ENCODE assay signal across 14 cellular contexts in the genomic region with DNA sequence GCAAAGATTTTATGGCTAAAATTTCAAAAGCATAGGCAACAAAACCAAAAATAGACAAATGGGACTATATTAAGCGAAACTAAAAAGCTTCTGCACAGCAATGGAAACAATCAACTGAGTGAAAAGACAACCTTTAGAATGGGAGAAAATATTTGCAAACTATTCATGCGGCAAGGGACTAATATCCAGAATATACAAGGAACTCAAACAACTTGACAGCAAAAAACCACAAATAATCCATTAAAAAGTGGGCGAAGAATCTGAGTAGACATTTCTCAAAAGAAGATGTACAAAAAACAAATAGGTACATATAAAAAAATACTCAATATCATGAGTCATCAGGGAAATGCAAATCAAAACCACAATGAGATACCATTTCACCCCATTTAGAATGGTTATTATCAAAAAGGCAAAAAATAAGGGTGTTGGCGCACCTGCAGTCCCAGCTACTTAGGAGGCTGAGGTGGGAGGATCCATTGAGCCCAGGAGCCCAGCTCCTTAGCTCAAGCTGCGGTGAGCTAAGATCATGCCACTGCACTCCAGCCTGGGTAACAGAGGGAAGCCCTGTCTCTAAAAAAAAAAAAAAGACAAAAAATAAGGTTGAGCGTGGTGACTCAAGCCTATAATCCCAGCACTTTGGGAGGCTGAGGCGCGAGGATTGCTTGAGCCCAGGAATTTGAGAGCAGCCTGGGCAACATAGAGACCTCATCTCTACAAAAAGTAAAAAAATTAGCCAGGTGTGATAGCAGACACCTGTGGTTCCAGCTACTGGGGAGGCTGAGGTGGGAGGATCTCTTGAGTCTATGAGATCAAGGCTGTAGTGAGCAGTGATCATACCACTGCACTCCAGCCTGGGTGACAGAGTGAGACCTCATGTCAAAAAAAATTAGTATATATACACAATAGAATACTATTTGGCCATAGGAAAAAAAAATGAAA. TPM values are rescaled to one million over a fixed set of nuclear protein-coding genes. Genes with fewer than 3 reads are reported as not detected.
DNase-seq lines count a peak whose midpoint lies in the region; ATAC-seq and TF ChIP-seq lines count a peak whose summit lies in the region.
"Had no signal": no experiment of that assay in that cellular context is flagged by ENCODE, and none has a peak within 500 bp of the region (broad histone marks: within the 10 kb centered on the region; RNA-seq: fewer than 3 reads in every experiment).

No MANE protein-coding gene starts in this region.

- H3K4me3 Mint-ChIP-seq in natural killer cell treated with Interleukin-12 subunit alpha and Interleukin-12 subunit beta and Interleukin-15 and Interleukin-18, amount 100 ng/mL, for 72 hours: no peak overlapping the region
- H3K4me3 Mint-ChIP-seq in natural killer cell: no peak overlapping the region
- peak overlapping the region; percentile 46 to 52 for H3K4me3 Mint-ChIP-seq in stimulated activated naive CD8-positive, alpha-beta T cell treated with anti-CD3 and anti-CD28 coated beads, Interleukin-15, amount 100 ng/mL, for 72 hours

- H4K20me1 ChIP-seq in Karpas-422 (ENCODE audit: insufficient read depth, low read depth, low read length): peaks cover 4% of the 10 kb centered on the region
- no peaks in the 10 kb centered on the region for H4K20me1 ChIP-seq in mammary epithelial cell (ENCODE audit: insufficient read depth, low read length)

- ATAC-seq in natural killer cell treated with Interleukin-12 subunit alpha and Interleukin-12 subunit beta and Interleukin-15 and Interleukin-18, amount 100 ng/mL, for 72 hours: no peak
- no peak for ATAC-seq in natural killer cell
- no peak for ATAC-seq in activated naive CD4-positive, alpha-beta T cell treated with anti-CD3 and anti-CD28 coated beads, Interleukin-2, amount 50 U/mL, for 72 hours
- no peak for ATAC-seq in stimulated activated naive CD8-positive, alpha-beta T cell treated with anti-CD3 and anti-CD28 coated beads, Interleukin-15, amount 100 ng/mL, for 72 hours

- peaks cover 23 to 25% of the 10 kb centered on the region in 2 donors for H3K4me1 Mint-ChIP-seq in natural killer cell treated with Interleukin-12 subunit alpha and Interleukin-12 subunit beta and Interleukin-15 and Interleukin-18, amount 100 ng/mL, for 72 hours (ENCODE audit: low read depth in 2 of 2)
- H3K4me1 Mint-ChIP-seq in natural killer cell: peaks cover 15 to 22% of the 10 kb centered on the region in 2 donors
- H3K4me1 Mint-ChIP-seq in stimulated activated naive CD8-positive, alpha-beta T cell treated with anti-CD3 and anti-CD28 coated beads, Interleukin-15, amount 100 ng/mL, for 72 hours: peaks cover 37% of the 10 kb centered on the region

- H3K36me3 ChIP-seq in Karpas-422 (ENCODE audit: insufficient read depth, low read length) (no peaks in the 10 kb centered on the region), mammary epithelial cell (ENCODE audit: insufficient read depth, low read length) (no peaks in the 10 kb centered on the region)
- H3K36me3 ChIP-seq: brain microvascular endothelial cell, tibial nerve had no signal

- peaks cover 73% of the 10 kb centered on the region for H3K4me1 ChIP-seq in Karpas-422 (ENCODE audit: low read length)
- peaks cover 7% of the 10 kb centered on the region for H3K4me1 ChIP-seq in mammary epithelial cell (ENCODE audit: insufficient read depth, low read length)

- BruUV-seq in mammary epithelial cell (replicated peaks; lab: Mats Ljungman, UMichigan): no TSS peak

- H3K27ac Mint-ChIP-seq in natural killer cell treated with Interleukin-12 subunit alpha and Interleukin-12 subunit beta and Interleukin-15 and Interleukin-18, amount 100 ng/mL, for 72 hours: peak overlapping the region; percentile 31 to 50
- H3K27ac Mint-ChIP-seq in natural killer cell: no peak overlapping the region
- peak overlapping the region; percentile 31 to 81 for H3K27ac Mint-ChIP-seq in activated naive CD4-positive, alpha-beta T cell treated with anti-CD3 and anti-CD28 coated beads, Interleukin-2, amount 50 U/mL, for 72 hours
- H3K27ac Mint-ChIP-seq in stimulated activated naive CD8-positive, alpha-beta T cell treated with anti-CD3 and anti-CD28 coated beads, Interleukin-15, amount 100 ng/mL, for 72 hours: no peak overlapping the region

- peak overlapping the region; percentile 61 for H3K9ac ChIP-seq in Karpas-422 (ENCODE audit: low read length)
- H3K9ac ChIP-seq in mammary epithelial cell (ENCODE audit: insufficient read depth, low read length): no peak overlapping the region

- H2AFZ ChIP-seq in Karpas-422 (ENCODE audit: low read length) (no peak overlapping the region), mammary epithelial cell (ENCODE audit: low read depth, low read length) (no peak overlapping the region)

- H3K27me3 Mint-ChIP-seq in natural killer cell treated with Interleukin-12 subunit alpha and Interleukin-12 subunit beta and Interleukin-15 and Interleukin-18, amount 100 ng/mL, for 72 hours: no peaks in the 10 kb centered on the region
- no peaks in the 10 kb centered on the region for H3K27me3 Mint-ChIP-seq in natural killer cell (ENCODE audit: low read depth in 2 of 2)
- no peaks in the 10 kb centered on the region for H3K27me3 Mint-ChIP-seq in stimulated activated naive CD8-positive, alpha-beta T cell treated with anti-CD3 and anti-CD28 coated beads, Interleukin-15, amount 100 ng/mL, for 72 hours

- H3K27me3 ChIP-seq in Karpas-422 (ENCODE audit: low read length) (no peaks in the 10 kb centered on the region), mammary epithelial cell (ENCODE audit: insufficient read depth, low read length) (no peaks in the 10 kb centered on the region)
- H3K27me3 ChIP-seq: brain microvascular endothelial cell, tibial nerve had no signal

- 91% methylated on average over 7 of the region's 8 CpGs for WGBS in mammary epithelial cell (ENCODE audit: low coverage, missing lambda C conversion rate)

- dilution Hi-C loops in mammary epithelial cell (cut with HindIII; ENCODE audit: low sequenced_read_pairs): loop anchor here (5.0 kb wide), 2 partner anchors 36 to 76 kb away; no protein-coding TSS in a partner anchor

- H3K9me3 ChIP-seq in Karpas-422 (ENCODE audit: low read length) (no peaks in the 10 kb centered on the region), mammary epithelial cell (replicated peaks; ENCODE audit: insufficient read depth, low read length) (no peaks in the 10 kb centered on the region)
- H3K9me3 ChIP-seq: tibial nerve had no signal

- no peaks in the 10 kb centered on the region for H3K9me2 ChIP-seq in Karpas-422 (replicated peaks; ENCODE audit: insufficient read depth, low read length)

- TF ChIP-seq CTCF in natural killer cell (IDR thresholded peaks at IDR 0.05) (no peak), mammary epithelial cell (conservative IDR thresholded peaks at IDR 0.05 in 1 of 2, IDR thresholded peaks at IDR 0.05 in 1 of 2; ENCODE audit: extremely low read depth in 1 of 2, insufficient read depth in 1 of 2, low read depth in 1 of 2, low read length in 2 of 2) (no peak)

- CTCF ChIA-PET in mammary epithelial cell (lab: Charles Lee; ENCODE audit: low non-redundant PET): no interaction called here

- intact Hi-C loops in natural killer cell (cut with micrococcal nuclease) (no loop called here), mammary epithelial cell (cut with micrococcal nuclease) (no loop called here)

- H3K4me3 ChIP-seq in Karpas-422 (ENCODE audit: low read length) (peak overlapping the region; percentile 50), mammary epithelial cell (replicated peaks in 1 of 3; ENCODE audit: insufficient read depth in 1 of 3, low read depth in 2 of 3, low read length in 3 of 3) (no peak overlapping the region)
- H3K4me3 ChIP-seq: SK-N-MC, tibial nerve had no signal

- H3K9me3 Mint-ChIP-seq in natural killer cell treated with Interleukin-12 subunit alpha and Interleukin-12 subunit beta and Interleukin-15 and Interleukin-18, amount 100 ng/mL, for 72 hours: no peaks in the 10 kb centered on the region
- H3K9me3 Mint-ChIP-seq in natural killer cell: no peaks in the 10 kb centered on the region
- H3K9me3 Mint-ChIP-seq in activated naive CD4-positive, alpha-beta T cell treated with anti-CD3 and anti-CD28 coated beads, Interleukin-2, amount 50 U/mL, for 72 hours: no peaks in the 10 kb centered on the region
- H3K9me3 Mint-ChIP-seq in stimulated activated naive CD8-positive, alpha-beta T cell treated with anti-CD3 and anti-CD28 coated beads, Interleukin-15, amount 100 ng/mL, for 72 hours: no peaks in the 10 kb centered on the region

- no peaks in the 10 kb centered on the region for H3K36me3 Mint-ChIP-seq in natural killer cell treated with Interleukin-12 subunit alpha and Interleukin-12 subunit beta and Interleukin-15 and Interleukin-18, amount 100 ng/mL, for 72 hours
- no peaks in the 10 kb centered on the region for H3K36me3 Mint-ChIP-seq in natural killer cell
- peaks cover 8% of the 10 kb centered on the region in 2 donors for H3K36me3 Mint-ChIP-seq in activated naive CD4-positive, alpha-beta T cell treated with anti-CD3 and anti-CD28 coated beads, Interleukin-2, amount 50 U/mL, for 72 hours

- in situ Hi-C loops in mammary epithelial cell (cut with MboI; ENCODE audit: low sequenced_read_pairs in 2 of 2): no loop called here

- no peak for DNase-seq in natural killer cell treated with Interleukin-12 subunit alpha and Interleukin-12 subunit beta and Interleukin-15 and Interleukin-18, amount 100 ng/mL, for 72 hours (ENCODE audit: low spot score)
- DNase-seq in natural killer cell: no peak
- DNase-seq in Karpas-422: peak; percentile 95
- DNase-seq in activated naive CD4-positive, alpha-beta T cell treated with anti-CD3 and anti-CD28 coated beads, Interleukin-2, amount 50 U/mL, for 72 hours (ENCODE audit: low spot score in 2 of 2): no peak
- DNase-seq in stimulated activated naive CD8-positive, alpha-beta T cell treated with anti-CD3 and anti-CD28 coated beads, Interleukin-15, amount 100 ng/mL, for 72 hours: no peak
- DNase-seq in mammary epithelial cell: no peak
- no peak for DNase-seq in DMS79 treated with DMSO at 0.1 percent for 48 hours (lab: John Stamatoyannopoulos, UW)
- DNase-seq in stimulated activated CD4-positive, alpha-beta T cell treated with anti-CD3 and anti-CD28 coated beads, Interleukin-2, amount 100 ng/mL, for 48 hours: no peak
- DNase-seq: AML-193, brain microvascular endothelial cell, mesendoderm, NCI-H1105 treated with DMSO at 0.1 percent for 48 hours had no signal

- peaks cover 5% of the 10 kb centered on the region for H3K79me2 ChIP-seq in Karpas-422 (ENCODE audit: low read length)
- H3K79me2 ChIP-seq in mammary epithelial cell (ENCODE audit: insufficient read depth, low read length): peaks cover 5% of the 10 kb centered on the region

- H3K27ac ChIP-seq in Karpas-422 (ENCODE audit: low read length): peak overlapping the region; percentile 98
- H3K27ac ChIP-seq in mammary epithelial cell (ENCODE audit: insufficient read depth, low read depth, low read length): no peak overlapping the region
- H3K27ac ChIP-seq: brain microvascular endothelial cell, SK-N-MC, tibial nerve had no signal

- peak overlapping the region; percentile 73 for H3K4me2 ChIP-seq in Karpas-422 (ENCODE audit: low read depth, low read length, poor library complexity, severe bottlenecking)
- no peak overlapping the region for H3K4me2 ChIP-seq in mammary epithelial cell (ENCODE audit: insufficient read depth, low read depth, low read length)

RNA-seq across cellular contexts. Expression of a gene that starts 4.2 kb away (rescaled TPM):
- total RNA-seq in natural killer cell treated with Interleukin-12 subunit alpha and Interleukin-12 subunit beta and Interleukin-15 and Interleukin-18, amount 100 ng/mL, for 72 hours: 10 to 100 TPM; 59.2 to 68.4 TPM
- 100 to 1,000 TPM in 1 of 3 donors, 10 to 100 TPM in 2; 66.2 to 104 (median 97.5) TPM for total RNA-seq in natural killer cell
- 42.5 and 78.8 TPM in 2 replicates for total RNA-seq in Karpas-422 (2014; rRNA removed; shearing (Covaris generic); ENCODE audit: low replicate concordance)
- total RNA-seq in activated naive CD4-positive, alpha-beta T cell treated with anti-CD3 and anti-CD28 coated beads, Interleukin-2, amount 50 U/mL, for 72 hours: 100 to 1,000 TPM in 1 of 2 donors, 10 to 100 TPM in 1; 79.2 to 130 TPM
- 10 to 100 TPM; 73.2 to 75.6 TPM for total RNA-seq in mammary epithelial cell
- 66.2 TPM for polyA plus RNA-seq in mammary epithelial cell
- 107 TPM for polyA minus RNA-seq in mammary epithelial cell

RNA-seq across cellular contexts. Expression of a gene that starts 17.0 kb away (rescaled TPM):
- total RNA-seq in natural killer cell treated with Interleukin-12 subunit alpha and Interleukin-12 subunit beta and Interleukin-15 and Interleukin-18, amount 100 ng/mL, for 72 hours: 100 to 1,000 TPM; 465 to 518 TPM
- 100 to 1,000 TPM; 371 to 470 (median 429) TPM for total RNA-seq in natural killer cell
- 62.4 and 130 TPM in 2 replicates for total RNA-seq in Karpas-422 (2014; rRNA removed; shearing (Covaris generic); ENCODE audit: low replicate concordance)
- total RNA-seq in activated naive CD4-positive, alpha-beta T cell treated with anti-CD3 and anti-CD28 coated beads, Interleukin-2, amount 50 U/mL, for 72 hours: 100 to 1,000 TPM; 361 to 532 TPM
- total RNA-seq in mammary epithelial cell: under 1 TPM in 1 of 2 donors, not detected in 1; 0.17 TPM
- 0.02 TPM for polyA plus RNA-seq in mammary epithelial cell
- polyA minus RNA-seq in mammary epithelial cell: not detected

Comparison
In these comparisons a context has a peak if more than half of its experiments do, and no peak if none do; other contexts are left out.
1. H3K27ac Mint-ChIP-seq: peak in natural killer cell treated with Interleukin-12 subunit alpha and Interleukin-12 subunit beta and Interleukin-15 and Interleukin-18, amount 100 ng/mL, for 72 hours (2 of 2) and activated naive CD4-positive, alpha-beta T cell treated with anti-CD3 and anti-CD28 coated beads, Interleukin-2, amount 50 U/mL, for 72 hours (2 of 2); none in natural killer cell (0 of 2) and stimulated activated naive CD8-positive, alpha-beta T cell treated with anti-CD3 and anti-CD28 coated beads, Interleukin-15, amount 100 ng/mL, for 72 hours (0 of 2).
2. H3K4me3 Mint-ChIP-seq: peak in stimulated activated naive CD8-positive, alpha-beta T cell treated with anti-CD3 and anti-CD28 coated beads, Interleukin-15, amount 100 ng/mL, for 72 hours (2 of 2); none in natural killer cell treated with Interleukin-12 subunit alpha and Interleukin-12 subunit beta and Interleukin-15 and Interleukin-18, amount 100 ng/mL, for 72 hours (single experiment) and natural killer cell (single experiment).
3. RNA of a gene that starts 17.0 kb away (total RNA-seq): 361 to 532 TPM in activated naive CD4-positive, alpha-beta T cell treated with anti-CD3 and anti-CD28 coated beads, Interleukin-2, amount 50 U/mL, for 72 hours, 465 to 518 TPM in natural killer cell treated with Interleukin-12 subunit alpha and Interleukin-12 subunit beta and Interleukin-15 and Interleukin-18, amount 100 ng/mL, for 72 hours, 371 to 470 TPM in natural killer cell and 62.4 to 130 TPM in Karpas-422; 0.17 TPM in mammary epithelial cell; every median in the first group is over 10 times any median in the second.